In genomic region chr16:87017388-87018012, GRCh38 we compare ENCODE assay signal across 10 cellular contexts.
DNase-seq lines count a peak whose midpoint lies in the region; ATAC-seq and TF ChIP-seq lines count a peak whose summit lies in the region.
"Had no signal": no experiment of that assay in that cellular context is flagged by ENCODE, and none has a peak within 500 bp of the region (broad histone marks: within the 10 kb centered on the region; RNA-seq: fewer than 3 reads in every experiment).

No MANE protein-coding gene starts in this region.

- H3K27me3 Mint-ChIP-seq in neural progenitor cell (ENCODE audit: insufficient read depth, low read depth), result peaks cover 6% of the 10 kb centered on the region

- H3K36me3 Mint-ChIP-seq in neural progenitor cell, result no peaks in the 10 kb centered on the region

- H3K27ac ChIP-seq in neural progenitor cell, result no peak overlapping the region
- no peak overlapping the region for H3K27ac ChIP-seq in ascending aorta

- no peak overlapping the region for H3K4me3 Mint-ChIP-seq in neural progenitor cell

- H3K79me2 ChIP-seq in neural progenitor cell (ENCODE audit: low read depth), result no peaks in the 10 kb centered on the region

- H4K20me1 ChIP-seq in neural progenitor cell (ENCODE audit: low read depth), result no peaks in the 10 kb centered on the region

- H3K36me3 ChIP-seq in neural progenitor cell (no peaks in the 10 kb centered on the region), ascending aorta (no peaks in the 10 kb centered on the region)

- intact Hi-C loops in ascending aorta (cut with DNase I) (no loop called here), left ventricle myocardium superior (cut with micrococcal nuclease) (no loop called here)

- H3K9ac ChIP-seq in neural progenitor cell, result no peak overlapping the region

- H3K27me3 ChIP-seq in neural progenitor cell, result no peaks in the 10 kb centered on the region
- H3K27me3 ChIP-seq in ascending aorta, result no peaks in the 10 kb centered on the region

- H2AFZ ChIP-seq in neural progenitor cell (replicated peaks), result no peak overlapping the region

- H3F3A ChIP-seq in neural progenitor cell (ENCODE audit: low read depth), result no peaks in the 10 kb centered on the region

- DNase-seq in ELF-1 (ENCODE audit: low read depth, low spot score) (peak; percentile 30), NCI-H82 treated with DMSO at 0.1 percent for 48 hours (lab: John Stamatoyannopoulos, UW; ENCODE audit: unreplicated experiment) (peak; percentile 2), dedifferentiated amniotic fluid mesenchymal stem cell (ENCODE audit: extremely low spot score) (peak; percentile 69), neural progenitor cell (ENCODE audit: low spot score) (peak; percentile 51), NAMALWA (ENCODE audit: low spot score) (no peak), ascending aorta (ENCODE audit: low spot score in 2 of 2) (no peak), left ventricle myocardium superior (no peak)
- DNase-seq: activated gamma-delta T cell treated with Interleukin-2 at 50 U/mL for 16 hours had no signal

- no peak overlapping the region for H3K4me2 ChIP-seq in neural progenitor cell

- H3K9me3 ChIP-seq in neural progenitor cell (ENCODE audit: low read depth), result no peaks in the 10 kb centered on the region
- H3K9me3 ChIP-seq in ascending aorta, result no peaks in the 10 kb centered on the region

- H3K4me1 Mint-ChIP-seq in neural progenitor cell, result peaks cover 6% of the 10 kb centered on the region

- no peak for ATAC-seq in left ventricle myocardium superior
- no peak for ATAC-seq in GM18520 (IDR thresholded peaks at IDR 0.05; ENCODE audit: unreplicated experiment)
- ATAC-seq: GM12878 had no signal

- H3K4me1 ChIP-seq in neural progenitor cell, result peaks cover 4% of the 10 kb centered on the region
- H3K4me1 ChIP-seq in ascending aorta, result no peaks in the 10 kb centered on the region

- peaks cover 3% of the 10 kb centered on the region for H3K9me3 Mint-ChIP-seq in neural progenitor cell

- no peak overlapping the region for H3K27ac Mint-ChIP-seq in neural progenitor cell

- TF ChIP-seq CTCF in neural progenitor cell (IDR thresholded peaks at IDR 0.05) (peak; percentile 37), ascending aorta (IDR thresholded peaks at IDR 0.05) (no peak)

- H3K4me3 ChIP-seq in neural progenitor cell, result no peak overlapping the region
- no peak overlapping the region for H3K4me3 ChIP-seq in ascending aorta
- H3K4me3 ChIP-seq: GM12878 had no signal

Comparison
In these comparisons a context has a peak if more than half of its experiments do, and no peak if none do; other contexts are left out.
1. DNase-seq: peak in ELF-1 (single experiment), NCI-H82 treated with DMSO at 0.1 percent for 48 hours (single experiment), dedifferentiated amniotic fluid mesenchymal stem cell (single experiment) and neural progenitor cell (single experiment); none in NAMALWA (single experiment), ascending aorta (0 of 2) and left ventricle myocardium superior (single experiment).